8 cellular contexts compared by ENCODE assay signal in genomic region chr1:182789138-182790076, GRCh38. TPM values are rescaled to one million over a fixed set of nuclear protein-coding genes. Genes with fewer than 3 reads are reported as not detected.
DNase-seq lines count a peak whose midpoint lies in the region; ATAC-seq and TF ChIP-seq lines count a peak whose summit lies in the region.

NPL (plus strand) TSS chr1:182789773; CDS start chr1:182794372, 4,599 bp downstream.

- peak within 1 kb of the TSS; percentile 71 for H3K4me3 ChIP-seq in Karpas-422 (ENCODE audit: low read length)
- peak within 1 kb of the TSS; percentile 55 to 85 for H3K4me3 ChIP-seq in neuronal stem cell (ENCODE audit: low read length in 2 of 2)

- no peaks in the 10 kb centered on the region for H3K9me2 ChIP-seq in Karpas-422 (replicated peaks; ENCODE audit: insufficient read depth, low read length)

- H3K14ac ChIP-seq in neuronal stem cell (ENCODE audit: low read length), result peak within 1 kb of the TSS; percentile 97

- ATAC-seq in GM21786 (IDR thresholded peaks at IDR 0.05; ENCODE audit: unreplicated experiment), result peak; percentile 91

- DNase-seq in EH (ENCODE audit: low read depth), result peak; percentile 75
- peak; percentile 93 for DNase-seq in Karpas-422
- peak; percentile 79 for DNase-seq in activated gamma-delta T cell (lab: John Stamatoyannopoulos, UW)
- DNase-seq in foreskin melanocyte, result peak; percentile 80
- DNase-seq in neuronal stem cell (ENCODE audit: low spot score), result peak; percentile 68
- peak; percentile 37 to 89 (median 75) for DNase-seq in substantia nigra (lab: John Stamatoyannopoulos, UW)

- no CpG with 5 or more reads among the region's 93 CpGs for WGBS in neuronal stem cell (ENCODE audit: extremely low coverage in 2 of 2, insufficient read length in 2 of 2, insufficient replicate concordance in 1 of 2), 2 donors

- no peak within 1 kb of the TSS for H4K91ac ChIP-seq in neuronal stem cell (ENCODE audit: low read depth, low read length, poor library complexity)

- H3K9me3 ChIP-seq in Karpas-422 (ENCODE audit: low read length) (no peaks in the 10 kb centered on the region), neuronal stem cell (replicated peaks in 1 of 2; ENCODE audit: control insufficient read depth in 2 of 2, insufficient read depth in 1 of 2, low read depth in 1 of 2, low read length in 2 of 2) (no peaks in the 10 kb centered on the region)

- peak within 1 kb of the TSS; percentile 92 for H3K23ac ChIP-seq in neuronal stem cell (ENCODE audit: low read depth, low read length, poor library complexity)

- H3K4me2 ChIP-seq in Karpas-422 (ENCODE audit: low read depth, low read length, poor library complexity, severe bottlenecking), result peak within 1 kb of the TSS; percentile 88
- H3K4me2 ChIP-seq in neuronal stem cell (ENCODE audit: insufficient read depth, low read length, poor library complexity, severe bottlenecking), result peak within 1 kb of the TSS; percentile 88

- H3K9ac ChIP-seq in Karpas-422 (ENCODE audit: low read length) (peak within 1 kb of the TSS; percentile 79), neuronal stem cell (ENCODE audit: low read depth, low read length, poor library complexity) (peak within 1 kb of the TSS; percentile 93)

- H2BK120ac ChIP-seq in neuronal stem cell (ENCODE audit: low read depth, low read length), result peak within 1 kb of the TSS; percentile 51

- TF ChIP-seq POLR2A in Raji (IDR thresholded peaks at IDR 0.05; ENCODE audit: insufficient read depth, low read depth, low read length), result peak; percentile 75

- no peaks in the 10 kb centered on the region for H4K20me1 ChIP-seq in Karpas-422 (ENCODE audit: insufficient read depth, low read depth, low read length)

- H2BK15ac ChIP-seq in neuronal stem cell (ENCODE audit: low read length), result peak within 1 kb of the TSS; percentile 70

- no peak within 1 kb of the TSS for H3K4ac ChIP-seq in neuronal stem cell (ENCODE audit: low read length)

- H3K27ac ChIP-seq in Karpas-422 (ENCODE audit: low read length), result no peak within 1 kb of the TSS
- H3K27ac ChIP-seq in neuronal stem cell (replicated peaks; ENCODE audit: low read length), result no peak within 1 kb of the TSS
- peak within 1 kb of the TSS; percentile 78 for H3K27ac ChIP-seq in substantia nigra (ENCODE audit: low read depth, low read length, poor library complexity, severe bottlenecking)

- H3K4me1 ChIP-seq in Karpas-422 (ENCODE audit: low read length), result peaks cover 19% of the 10 kb centered on the region
- H3K4me1 ChIP-seq in neuronal stem cell (ENCODE audit: control insufficient read depth in 2 of 2, insufficient read depth in 1 of 2, low read depth in 1 of 2, low read length in 2 of 2), result peaks cover 2% of the 10 kb centered on the region in 2 donors

- no peak within 1 kb of the TSS for H2BK12ac ChIP-seq in neuronal stem cell (ENCODE audit: low read length)

- H2AFZ ChIP-seq in Karpas-422 (ENCODE audit: low read length), result peak within 1 kb of the TSS; percentile 76
- H2AFZ ChIP-seq in neuronal stem cell (ENCODE audit: low read length), result peak within 1 kb of the TSS; percentile 99

- H3K27me3 ChIP-seq in Karpas-422 (ENCODE audit: low read length) (no peaks in the 10 kb centered on the region; the same call in 1 of the 2 replicates), neuronal stem cell (ENCODE audit: control insufficient read depth in 3 of 3, insufficient read depth in 3 of 3, low read depth in 1 of 3, low read length in 3 of 3) (peaks cover 3 to 44% (median 17%) of the 10 kb centered on the region in 3 experiments)

- H4K8ac ChIP-seq in neuronal stem cell (ENCODE audit: low read depth, low read length), result no peak within 1 kb of the TSS

- H2BK5ac ChIP-seq in neuronal stem cell (ENCODE audit: low read length), result no peak within 1 kb of the TSS

- no peaks in the 10 kb centered on the region for H3K79me1 ChIP-seq in neuronal stem cell (ENCODE audit: low read depth, low read length)

- no peaks in the 10 kb centered on the region for H3K79me2 ChIP-seq in Karpas-422 (ENCODE audit: low read length)

- H3K36me3 ChIP-seq in Karpas-422 (ENCODE audit: insufficient read depth, low read length) (no peaks in the 10 kb centered on the region), neuronal stem cell (replicated peaks in 1 of 2; ENCODE audit: control insufficient read depth in 2 of 2, insufficient read depth in 2 of 2, low read length in 2 of 2) (no peaks in the 10 kb centered on the region)

- no peak within 1 kb of the TSS for H2AK5ac ChIP-seq in neuronal stem cell (ENCODE audit: low read depth, low read length)

- H3K18ac ChIP-seq in neuronal stem cell (ENCODE audit: low read length), result peak within 1 kb of the TSS; percentile 98

RNA-seq across cellular contexts. Expression of gene NPL, which starts in this region (rescaled TPM):
- total RNA-seq in Karpas-422 (2014; rRNA removed; shearing (Covaris generic); ENCODE audit: low replicate concordance), result 3.2 TPM in 2 replicates
- 2.9 TPM for polyA plus RNA-seq in neuronal stem cell (2013, experiment 1 of 2)
- 3.3 TPM for polyA plus RNA-seq in neuronal stem cell (2013, experiment 2 of 2)
